14 cellular contexts compared by ENCODE assay signal in genomic region chr17:41522301-41523224, GRCh38. TPM values are rescaled to one million over a fixed set of nuclear protein-coding genes. Genes with fewer than 3 reads are reported as not detected.
DNase-seq lines count a peak whose midpoint lies in the region; ATAC-seq and TF ChIP-seq lines count a peak whose summit lies in the region.
"Had no signal": no experiment of that assay in that cellular context is flagged by ENCODE, and none has a peak within 500 bp of the region (broad histone marks: within the 10 kb centered on the region; RNA-seq: fewer than 3 reads in every experiment).

No MANE protein-coding gene starts in this region.

- peaks cover 7% of the 10 kb centered on the region for H3K4me1 Mint-ChIP-seq in activated naive CD8-positive, alpha-beta T cell treated with anti-CD3 and anti-CD28 coated beads for 36 hours

- ATAC-seq in mucosa of descending colon = peak; percentile 40
- ATAC-seq in GM18519 (IDR thresholded peaks at IDR 0.05; ENCODE audit: low FRiP score, unreplicated experiment) = no peak
- ATAC-seq in GM18867 (IDR thresholded peaks at IDR 0.05; ENCODE audit: unreplicated experiment) = no peak

- H3K4me3 Mint-ChIP-seq in activated naive CD8-positive, alpha-beta T cell treated with anti-CD3 and anti-CD28 coated beads for 36 hours = no peak overlapping the region

- in situ Hi-C loops in ACHN (cut with HindIII; ENCODE audit: low pct_ligation_motif_present, low pct_unique_long_range_greater_than_20kb, low sequenced_read_pairs) = no loop called here

- H3K9me3 ChIP-seq in duodenal mucosa (ENCODE audit: control insufficient read depth in 1 of 2, low read length in 2 of 2) (no peaks in the 10 kb centered on the region), mucosa of descending colon (no peaks in the 10 kb centered on the region)
- H3K9me3 ChIP-seq: uterus had no signal

- H3K4me1 ChIP-seq in duodenal mucosa (ENCODE audit: control insufficient read depth in 1 of 2, insufficient read depth in 2 of 2, low read length in 2 of 2) (peaks cover 57 to 70% of the 10 kb centered on the region in 2 donors), mucosa of descending colon (ENCODE audit: low read depth) (peaks cover 40% of the 10 kb centered on the region)
- H3K4me1 ChIP-seq: uterus had no signal

- H3K27ac ChIP-seq in duodenal mucosa (ENCODE audit: low read depth, low read length) = peak overlapping the region; percentile 79
- H3K27ac ChIP-seq: uterus had no signal

- H3K4me3 ChIP-seq in duodenal mucosa (ENCODE audit: low read depth in 1 of 2, low read length in 2 of 2) (peak overlapping the region in 1 of 2 donors; percentile 13), mucosa of descending colon (no peak overlapping the region)
- H3K4me3 ChIP-seq: uterus had no signal

- H3K27me3 ChIP-seq in duodenal mucosa (ENCODE audit: control insufficient read depth in 1 of 2, insufficient read depth in 2 of 2, low read length in 2 of 2) = no peaks in the 10 kb centered on the region
- H3K27me3 ChIP-seq: uterus had no signal

- H3K36me3 ChIP-seq in duodenal mucosa (ENCODE audit: control insufficient read depth in 1 of 2, insufficient read depth in 2 of 2, low read length in 2 of 2) (peaks cover 4 to 17% of the 10 kb centered on the region in 2 donors), mucosa of descending colon (ENCODE audit: low read depth) (no peaks in the 10 kb centered on the region)
- H3K36me3 ChIP-seq: uterus had no signal

- TF ChIP-seq CTCF in mucosa of descending colon (IDR thresholded peaks at IDR 0.05) = no peak

- H3K36me3 Mint-ChIP-seq in activated naive CD8-positive, alpha-beta T cell treated with anti-CD3 and anti-CD28 coated beads for 36 hours = no peaks in the 10 kb centered on the region

- H3K9ac ChIP-seq in duodenal mucosa (ENCODE audit: low read depth in 1 of 2, low read length in 2 of 2) = peak overlapping the region; percentile 15 to 57

- DNase-seq in ACHN = peak; percentile 40
- peak; percentile 67 for DNase-seq in M059J (ENCODE audit: low read depth)
- peak in 2 of 3 donors; percentile 63 to 68 for DNase-seq in mucosa of descending colon
- no peak for DNase-seq in activated naive CD8-positive, alpha-beta T cell treated with anti-CD3 and anti-CD28 coated beads for 36 hours
- DNase-seq in dermis blood vessel endothelial cell = no peak
- DNase-seq: activated CD4-positive, alpha-beta T cell treated with anti-CD3 and anti-CD28 coated beads, Interleukin-2, amount 50 U/mL, for 48 hours; hippocampal formation; NCI-H2171 treated with DMSO at 0.1 percent for 48 hours; uterus had no signal

- peaks cover 19% of the 10 kb centered on the region for H3K27me3 Mint-ChIP-seq in activated naive CD8-positive, alpha-beta T cell treated with anti-CD3 and anti-CD28 coated beads for 36 hours

- no peak overlapping the region for H3K27ac Mint-ChIP-seq in activated naive CD8-positive, alpha-beta T cell treated with anti-CD3 and anti-CD28 coated beads for 36 hours

- intact Hi-C loops in mucosa of descending colon (cut with DNase I, micrococcal nuclease) = no loop called here

- H3K9me3 Mint-ChIP-seq in activated naive CD8-positive, alpha-beta T cell treated with anti-CD3 and anti-CD28 coated beads for 36 hours = no peaks in the 10 kb centered on the region

RNA-seq across cellular contexts. Expression of gene KRT15, which starts 3.9 kb away (rescaled TPM):
- total RNA-seq in M059J (2014; rRNA removed; shearing (Covaris generic)) = 6.3 and 10.2 TPM in 2 replicates
- 10 to 100 TPM in 1 of 3 donors, 1 to 10 TPM in 2; 5.0 to 16.5 (median 5.4) TPM for total RNA-seq in mucosa of descending colon
- not detected for total RNA-seq in activated naive CD8-positive, alpha-beta T cell treated with anti-CD3 and anti-CD28 coated beads for 36 hours
- total RNA-seq in dermis blood vessel endothelial cell = 0.51 TPM in 2 replicates
- total RNA-seq: T-helper 2 cell treated with Interferon-gamma antibody and Interleukin-4, amounts not matched to agents 100 ng/mL and 5 ng/mL, for 36 hours had no signal

RNA-seq across cellular contexts. Expression of gene KRT19, which starts 5.5 kb away (rescaled TPM):
- 0.69 and 1.6 TPM in 2 replicates for total RNA-seq in M059J (2014; rRNA removed; shearing (Covaris generic))
- total RNA-seq in mucosa of descending colon (1,000 to 10,000 TPM in 2 of 3 donors, 100 to 1,000 TPM in 1; 723 to 2,357 (median 1,709) TPM), dermis blood vessel endothelial cell (10.7 and 10.9 TPM in 2 replicates)
- not detected for total RNA-seq in activated naive CD8-positive, alpha-beta T cell treated with anti-CD3 and anti-CD28 coated beads for 36 hours
- total RNA-seq: T-helper 2 cell treated with Interferon-gamma antibody and Interleukin-4, amounts not matched to agents 100 ng/mL and 5 ng/mL, for 36 hours had no signal

RNA-seq across cellular contexts. Expression of gene KRT13, which starts 17.2 kb away (rescaled TPM):
- 0.34 TPM in 1 of 2 replicates, not detected in the other for total RNA-seq in M059J (2014; rRNA removed; shearing (Covaris generic))
- total RNA-seq in mucosa of descending colon (1 to 10 TPM in 1 of 3 donors, not detected in 2; 3.7 TPM), dermis blood vessel endothelial cell (not detected in 2 replicates)
- total RNA-seq in activated naive CD8-positive, alpha-beta T cell treated with anti-CD3 and anti-CD28 coated beads for 36 hours = not detected
- total RNA-seq: lung microvascular endothelial cell; T-helper 2 cell treated with Interferon-gamma antibody and Interleukin-4, amounts not matched to agents 100 ng/mL and 5 ng/mL, for 36 hours had no signal

RNA-seq across cellular contexts. Expression of gene KRT36, which starts 32.9 kb away (rescaled TPM):
- 0.07 TPM in 1 of 2 replicates, not detected in the other for total RNA-seq in M059J (2014; rRNA removed; shearing (Covaris generic))
- not detected for total RNA-seq in mucosa of descending colon
- not detected for total RNA-seq in activated naive CD8-positive, alpha-beta T cell treated with anti-CD3 and anti-CD28 coated beads for 36 hours
- total RNA-seq in dermis blood vessel endothelial cell = 0.14 and 0.17 TPM in 2 replicates
- total RNA-seq: lung microvascular endothelial cell; T-helper 2 cell treated with Interferon-gamma antibody and Interleukin-4, amounts not matched to agents 100 ng/mL and 5 ng/mL, for 36 hours; uterus had no signal

RNA-seq across cellular contexts. Expression of gene KRT35, which starts 41.6 kb away (rescaled TPM):
- total RNA-seq in M059J (2014; rRNA removed; shearing (Covaris generic)) = not detected in 2 replicates
- total RNA-seq in mucosa of descending colon (not detected), dermis blood vessel endothelial cell (not detected in 2 replicates)
- not detected for total RNA-seq in activated naive CD8-positive, alpha-beta T cell treated with anti-CD3 and anti-CD28 coated beads for 36 hours
- total RNA-seq: lung microvascular endothelial cell; T-helper 2 cell treated with Interferon-gamma antibody and Interleukin-4, amounts not matched to agents 100 ng/mL and 5 ng/mL, for 36 hours; uterus had no signal

Comparison
In these comparisons a context has a peak if more than half of its experiments do, and no peak if none do; other contexts are left out.
1. DNase-seq: peak in ACHN (single experiment), M059J (single experiment) and mucosa of descending colon (2 of 3); none in activated naive CD8-positive, alpha-beta T cell treated with anti-CD3 and anti-CD28 coated beads for 36 hours (single experiment) and dermis blood vessel endothelial cell (single experiment).
2. RNA of gene KRT19, which starts 5.5 kb away (total RNA-seq): 723 to 2,357 TPM in mucosa of descending colon; 10.7 to 10.9 TPM in dermis blood vessel endothelial cell, 0.69 to 1.6 TPM in M059J and not detected in activated naive CD8-positive, alpha-beta T cell treated with anti-CD3 and anti-CD28 coated beads for 36 hours; every median in the first group is over 10 times any median in the second.